In genomic region chr5:131252824-131253171, GRCh38 we compare ENCODE assay signal across 8 cellular contexts. TPM values are rescaled to one million over a fixed set of nuclear protein-coding genes. Genes with fewer than 3 reads are reported as not detected.
DNase-seq lines count a peak whose midpoint lies in the region; ATAC-seq, FAIRE-seq and TF ChIP-seq lines count a peak whose summit lies in the region.

No MANE protein-coding gene starts in this region.

- H3K9me3 ChIP-seq in ascending aorta (no peaks in the 10 kb centered on the region), small intestine (ENCODE audit: control insufficient read depth, low read depth) (no peaks in the 10 kb centered on the region)

- H3K4me3 Mint-ChIP-seq in T-helper 1 cell treated with Interleukin-12 subunit alpha and Interleukin-12 subunit beta and Interleukin-4 antibody, amounts not matched to agents 30 μg/mL and 1 μg/mL, for 36 hours: peak overlapping the region; percentile 92

- no peak for FAIRE-seq in small intestine (lab: Jason Lieb, UNC)

- ATAC-seq in GM18868 (IDR thresholded peaks at IDR 0.05; ENCODE audit: unreplicated experiment): peak; percentile 82
- ATAC-seq in HG03039 (IDR thresholded peaks at IDR 0.05; ENCODE audit: unreplicated experiment): peak; percentile 84

- WGBS in small intestine, 3 donors: 52 to 63% (median 55%) methylated on average over 6 of the region's 6 CpGs

- H3K36me3 Mint-ChIP-seq in T-helper 1 cell treated with Interleukin-12 subunit alpha and Interleukin-12 subunit beta and Interleukin-4 antibody, amounts not matched to agents 30 μg/mL and 1 μg/mL, for 36 hours (ENCODE audit: low read depth): peaks cover 15% of the 10 kb centered on the region

- no peaks in the 10 kb centered on the region for H3K27me3 Mint-ChIP-seq in T-helper 1 cell treated with Interleukin-12 subunit alpha and Interleukin-12 subunit beta and Interleukin-4 antibody, amounts not matched to agents 30 μg/mL and 1 μg/mL, for 36 hours (ENCODE audit: low read depth)

- no peak for TF ChIP-seq CTCF in ascending aorta (IDR thresholded peaks at IDR 0.05)

- intact Hi-C loops in ascending aorta (cut with DNase I) (no loop called here), posterior vena cava (cut with DNase I) (no loop called here)

- H3K27me3 ChIP-seq in ascending aorta (no peaks in the 10 kb centered on the region), small intestine (ENCODE audit: control insufficient read depth in 2 of 2, insufficient read depth in 2 of 2, low read length in 2 of 2) (no peaks in the 10 kb centered on the region)

- H3K36me3 ChIP-seq in ascending aorta (no peaks in the 10 kb centered on the region), small intestine (ENCODE audit: control insufficient read depth in 2 of 2, insufficient read depth in 2 of 2, low read length in 2 of 2) (no peaks in the 10 kb centered on the region)

- H3K9me3 Mint-ChIP-seq in T-helper 1 cell treated with Interleukin-12 subunit alpha and Interleukin-12 subunit beta and Interleukin-4 antibody, amounts not matched to agents 30 μg/mL and 1 μg/mL, for 36 hours: no peaks in the 10 kb centered on the region

- peak overlapping the region; percentile 90 for H3K27ac Mint-ChIP-seq in T-helper 1 cell treated with Interleukin-12 subunit alpha and Interleukin-12 subunit beta and Interleukin-4 antibody, amounts not matched to agents 30 μg/mL and 1 μg/mL, for 36 hours

- peaks cover 56% of the 10 kb centered on the region for H3K4me1 Mint-ChIP-seq in T-helper 1 cell treated with Interleukin-12 subunit alpha and Interleukin-12 subunit beta and Interleukin-4 antibody, amounts not matched to agents 30 μg/mL and 1 μg/mL, for 36 hours (ENCODE audit: low read depth)

- H3K4me3 ChIP-seq in ascending aorta (no peak overlapping the region), small intestine (ENCODE audit: low read depth in 1 of 2, low read length in 2 of 2) (peak overlapping the region in 1 of 2 donors; percentile 25)

- peak; percentile 42 to 75 for DNase-seq in ascending aorta (ENCODE audit: low spot score in 2 of 2)
- peak; percentile 68 for DNase-seq in small intestine
- no peak for DNase-seq in NCI-H1436 treated with DMSO at 0.1 percent for 48 hours (lab: John Stamatoyannopoulos, UW)
- DNase-seq in NCI-H510A (lab: John Stamatoyannopoulos, UW): no peak
- DNase-seq in posterior vena cava (ENCODE audit: low spot score): no peak

- no peaks in the 10 kb centered on the region for H3K4me1 ChIP-seq in ascending aorta
- H3K4me1 ChIP-seq in small intestine (ENCODE audit: control insufficient read depth in 2 of 2, insufficient read depth in 1 of 2, low read depth in 1 of 2, low read length in 1 of 2): peaks cover 0 to 4% of the 10 kb centered on the region in 2 donors

- H3K27ac ChIP-seq in ascending aorta: no peak overlapping the region
- peak overlapping the region; percentile 58 to 88 for H3K27ac ChIP-seq in small intestine (ENCODE audit: low read depth in 1 of 2, low read length in 1 of 2)

RNA-seq across cellular contexts. Expression of gene CDC42SE2, which starts 11.1 kb away (rescaled TPM):
- total RNA-seq in ascending aorta (12.8 TPM), posterior vena cava (10 to 100 TPM; 17.0 to 18.5 TPM)
- 10 to 100 TPM; 36.0 to 60.3 (median 58.6) TPM for polyA plus RNA-seq in small intestine

Comparison
In these comparisons a context has a peak if more than half of its experiments do, and no peak if none do; other contexts are left out.
1. DNase-seq: peak in ascending aorta (2 of 2) and small intestine (single experiment); none in NCI-H1436 treated with DMSO at 0.1 percent for 48 hours (single experiment), NCI-H510A (single experiment) and posterior vena cava (single experiment).
2. H3K27ac ChIP-seq: peak in small intestine (2 of 2); none in ascending aorta (0 of 2).